In genomic region chr12:1592444-1593231, GRCh38 we compare ENCODE assay signal across 8 cellular contexts. TPM values are rescaled to one million over a fixed set of nuclear protein-coding genes. Genes with fewer than 3 reads are reported as not detected.
DNase-seq lines count a peak whose midpoint lies in the region; ATAC-seq and TF ChIP-seq lines count a peak whose summit lies in the region.

No MANE protein-coding gene starts in this region.

- POLR2A ChIA-PET in CD8-positive, alpha-beta memory T cell (lab: Charles Lee), result interaction anchor here (1.7 to 2.2 kb wide), 4 partner anchors 9 to 60 kb away, joined by 4 to 32 read pairs (median 8); no protein-coding TSS in a partner anchor

- peak overlapping the region; percentile 95 for H3K4me3 ChIP-seq in CD8-positive, alpha-beta memory T cell (ENCODE audit: low read length)
- peak overlapping the region; percentile 81 for H3K4me3 ChIP-seq in SK-N-MC
- H3K4me3 ChIP-seq in left ventricle myocardium inferior, result peak overlapping the region; percentile 89
- H3K4me3 ChIP-seq in rectal smooth muscle tissue (ENCODE audit: low read length), result peak overlapping the region; percentile 93

- peaks cover 0 to 4% of the 10 kb centered on the region in 2 donors for H3K27me3 Mint-ChIP-seq in CD8-positive, alpha-beta memory T cell
- no peaks in the 10 kb centered on the region for H3K27me3 Mint-ChIP-seq in activated naive CD8-positive, alpha-beta T cell treated with anti-CD3 and anti-CD28 coated beads for 36 hours

- peak; percentile 17 for ATAC-seq in HG02798 (IDR thresholded peaks at IDR 0.05; ENCODE audit: poor library complexity, unreplicated experiment)
- ATAC-seq in GM19397 (IDR thresholded peaks at IDR 0.05; ENCODE audit: unreplicated experiment), result no peak
- ATAC-seq in GM19324 (IDR thresholded peaks at IDR 0.05; ENCODE audit: low FRiP score, unreplicated experiment), result no peak

- H3K4me1 ChIP-seq in CD8-positive, alpha-beta memory T cell (ENCODE audit: insufficient read depth, low read length), result peaks cover 47% of the 10 kb centered on the region
- H3K4me1 ChIP-seq in left ventricle myocardium inferior (peaks cover 71% of the 10 kb centered on the region), rectal smooth muscle tissue (ENCODE audit: control insufficient read depth, insufficient read depth, low read length) (peaks cover 29% of the 10 kb centered on the region)

- H3K9ac ChIP-seq in SK-N-MC (ENCODE audit: insufficient read length), result no peak overlapping the region
- H3K9ac ChIP-seq in rectal smooth muscle tissue (ENCODE audit: low read length), result peak overlapping the region; percentile 20

- peak overlapping the region; percentile 78 for H3K27ac ChIP-seq in CD8-positive, alpha-beta memory T cell (ENCODE audit: low read depth, low read length)
- H3K27ac ChIP-seq in SK-N-MC (no peak overlapping the region), left ventricle myocardium inferior (replicated peaks) (peak overlapping the region; percentile 99), rectal smooth muscle tissue (ENCODE audit: low read depth, low read length) (peak overlapping the region; percentile 78)

- H3K27me3 ChIP-seq in CD8-positive, alpha-beta memory T cell (ENCODE audit: insufficient read depth, low read length, poor library complexity, severe bottlenecking), result no peaks in the 10 kb centered on the region
- H3K27me3 ChIP-seq in left ventricle myocardium inferior (ENCODE audit: low read depth), result no peaks in the 10 kb centered on the region
- no peaks in the 10 kb centered on the region for H3K27me3 ChIP-seq in rectal smooth muscle tissue (ENCODE audit: control insufficient read depth, insufficient read depth, low read length)

- TF ChIP-seq CTCF in left ventricle myocardium inferior (IDR thresholded peaks at IDR 0.05; ENCODE audit: borderline replicate concordance), result no peak

- CTCF ChIA-PET in CD8-positive, alpha-beta memory T cell (lab: Charles Lee), result interaction anchor here (0.6 to 4.9 kb wide), 7 partner anchors 9 to 1155 kb away, joined by 3 to 36 read pairs (median 26); no protein-coding TSS in a partner anchor

- DNase-seq in CD8-positive, alpha-beta memory T cell, result peak; percentile 30 to 81 (median 56)
- no peak for DNase-seq in SK-N-MC (ENCODE audit: low read depth, low spot score)
- DNase-seq in activated naive CD8-positive, alpha-beta T cell treated with anti-CD3 and anti-CD28 coated beads for 36 hours, result peak; percentile 75
- no peak for DNase-seq in left ventricle myocardium inferior

- H3K4me1 Mint-ChIP-seq in CD8-positive, alpha-beta memory T cell, result peaks cover 64 to 69% (median 68%) of the 10 kb centered on the region in 3 donors
- peaks cover 49% of the 10 kb centered on the region for H3K4me1 Mint-ChIP-seq in activated naive CD8-positive, alpha-beta T cell treated with anti-CD3 and anti-CD28 coated beads for 36 hours

- H3K36me3 ChIP-seq in CD8-positive, alpha-beta memory T cell (ENCODE audit: insufficient read depth, low read length), result no peaks in the 10 kb centered on the region
- H3K36me3 ChIP-seq in SK-N-MC (ENCODE audit: insufficient read depth, low read length), result no peaks in the 10 kb centered on the region; the same call in 1 of the 2 replicates
- no peaks in the 10 kb centered on the region for H3K36me3 ChIP-seq in left ventricle myocardium inferior
- H3K36me3 ChIP-seq in rectal smooth muscle tissue (ENCODE audit: control insufficient read depth, insufficient read depth, low read length), result no peaks in the 10 kb centered on the region

- H3K9me3 Mint-ChIP-seq in CD8-positive, alpha-beta memory T cell, result no peaks in the 10 kb centered on the region
- H3K9me3 Mint-ChIP-seq in activated naive CD8-positive, alpha-beta T cell treated with anti-CD3 and anti-CD28 coated beads for 36 hours, result no peaks in the 10 kb centered on the region

- H3K27ac Mint-ChIP-seq in CD8-positive, alpha-beta memory T cell, result peak overlapping the region; percentile 88 to 97 (median 93)
- H3K27ac Mint-ChIP-seq in activated naive CD8-positive, alpha-beta T cell treated with anti-CD3 and anti-CD28 coated beads for 36 hours, result peak overlapping the region; percentile 92

- intact Hi-C loops in left ventricle myocardium inferior (cut with micrococcal nuclease), result no loop called here

- peaks cover 0 to 44% (median 8%) of the 10 kb centered on the region in 3 donors for H3K36me3 Mint-ChIP-seq in CD8-positive, alpha-beta memory T cell
- H3K36me3 Mint-ChIP-seq in activated naive CD8-positive, alpha-beta T cell treated with anti-CD3 and anti-CD28 coated beads for 36 hours, result peaks cover 25% of the 10 kb centered on the region

- no peaks in the 10 kb centered on the region for H3K9me3 ChIP-seq in CD8-positive, alpha-beta memory T cell (ENCODE audit: low read length)
- H3K9me3 ChIP-seq in SK-N-MC (ENCODE audit: low read depth, low read length), result no peaks in the 10 kb centered on the region
- H3K9me3 ChIP-seq in left ventricle myocardium inferior (replicated peaks), result no peaks in the 10 kb centered on the region

- peak overlapping the region; percentile 86 to 98 (median 95) for H3K4me3 Mint-ChIP-seq in CD8-positive, alpha-beta memory T cell
- H3K4me3 Mint-ChIP-seq in activated naive CD8-positive, alpha-beta T cell treated with anti-CD3 and anti-CD28 coated beads for 36 hours, result peak overlapping the region; percentile 92

RNA-seq across cellular contexts. Expression of gene FBXL14, which starts 1.7 kb away (rescaled TPM):
- total RNA-seq in CD8-positive, alpha-beta memory T cell, result 10 to 100 TPM; 20.5 to 22.1 TPM
- 30.4 TPM for polyA plus RNA-seq in CD8-positive, alpha-beta memory T cell
- total RNA-seq in activated naive CD8-positive, alpha-beta T cell treated with anti-CD3 and anti-CD28 coated beads for 36 hours, result 10 to 100 TPM; 18.4 to 18.8 TPM
- total RNA-seq in left ventricle myocardium inferior, result 6.8 TPM

RNA-seq across cellular contexts. Expression of gene WNT5B, which starts 36.4 kb away (rescaled TPM):
- not detected for total RNA-seq in CD8-positive, alpha-beta memory T cell
- not detected for polyA plus RNA-seq in CD8-positive, alpha-beta memory T cell
- total RNA-seq in activated naive CD8-positive, alpha-beta T cell treated with anti-CD3 and anti-CD28 coated beads for 36 hours, result under 1 TPM; 0.08 to 0.19 TPM
- 2.1 TPM for total RNA-seq in left ventricle myocardium inferior

Comparison
In these comparisons a context has a peak if more than half of its experiments do, and no peak if none do; other contexts are left out.
1. DNase-seq: peak in CD8-positive, alpha-beta memory T cell (5 of 5) and activated naive CD8-positive, alpha-beta T cell treated with anti-CD3 and anti-CD28 coated beads for 36 hours (single experiment); none in SK-N-MC (single experiment) and left ventricle myocardium inferior (single experiment).
2. Peak in every context shown above with its lines, with median percentiles within 50 percentile points of each other: H3K4me3 ChIP-seq.